Comparison of ENCODE assay signal across 22 cellular contexts in the genomic region with DNA sequence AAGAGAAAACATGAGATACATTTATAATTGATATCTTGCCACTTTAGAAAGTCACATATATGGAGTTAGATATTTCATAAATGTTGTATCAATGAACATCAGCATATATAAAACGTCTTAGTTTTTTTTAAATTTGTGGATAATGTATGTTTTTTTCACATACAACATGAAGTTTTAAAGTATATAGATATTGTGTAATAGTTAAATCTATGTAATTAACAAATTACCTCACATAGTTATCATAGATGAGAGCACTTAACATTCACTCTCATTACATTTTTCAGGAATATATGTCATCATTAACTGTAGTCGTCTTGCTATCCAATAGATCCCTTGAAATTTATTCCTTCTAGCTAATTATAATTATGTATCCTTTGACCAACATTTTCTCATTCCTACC.
A peak's percentile ranks its signal among the peaks of the same experiment; 100 is the strongest.
DNase-seq lines count a peak whose midpoint lies in the region; ATAC-seq, FAIRE-seq and TF ChIP-seq lines count a peak whose summit lies in the region.
"Had no signal": no experiment of that assay in that cellular context is flagged by ENCODE, and none has a peak within 500 bp of the region (broad histone marks: within the 10 kb centered on the region; RNA-seq: fewer than 3 reads in every experiment).

No MANE protein-coding gene starts in this region.

- H2AFZ ChIP-seq in HepG2 (ENCODE audit: low read length) = no peak overlapping the region
- no peak overlapping the region for H2AFZ ChIP-seq in K562 (ENCODE audit: low read depth, low read length)

- no peak for TF ChIP-seq RAD21 in HepG2 (CRISPR knock-in tag; IDR thresholded peaks at IDR 0.05)
- TF ChIP-seq RAD21 in K562 (CRISPR knock-in tag; conservative IDR thresholded peaks at IDR 0.05 in 1 of 2, IDR thresholded peaks at IDR 0.05 in 1 of 2) = no peak

- H3K4me3 ChIP-seq in HepG2 (replicated peaks in 1 of 3; ENCODE audit: insufficient read depth in 1 of 3, low read depth in 2 of 3, low read length in 3 of 3) (no peak overlapping the region), right lobe of liver (no peak overlapping the region), K562 (no peak overlapping the region), ascending aorta (no peak overlapping the region)
- H3K4me3 ChIP-seq: A549; BLaER1 treated with 17β-estradiol and CSF1 and Interleukin-3, amounts not matched to agents 10 nM and 100 nM had no signal

- no peaks in the 10 kb centered on the region for H3K27me3 ChIP-seq in HepG2 (ENCODE audit: control insufficient read depth in 1 of 2, insufficient read depth in 2 of 2, low read length in 2 of 2)
- no peaks in the 10 kb centered on the region for H3K27me3 ChIP-seq in right lobe of liver
- no peaks in the 10 kb centered on the region for H3K27me3 ChIP-seq in K562 (ENCODE audit: control insufficient read depth in 2 of 2, insufficient read depth in 2 of 2, low read length in 2 of 2)
- H3K27me3 ChIP-seq in ascending aorta = no peaks in the 10 kb centered on the region
- H3K27me3 ChIP-seq: BLaER1 treated with 17β-estradiol and CSF1 and Interleukin-3, amounts not matched to agents 10 nM and 100 nM had no signal

- H3K9me1 ChIP-seq in K562 (ENCODE audit: control insufficient read depth, insufficient read depth, low read length) = no peaks in the 10 kb centered on the region

- H4K20me1 ChIP-seq in HepG2 (ENCODE audit: insufficient read depth, low read length) (no peaks in the 10 kb centered on the region), K562 (replicated peaks; ENCODE audit: control insufficient read depth, insufficient read depth, low read length) (no peaks in the 10 kb centered on the region)
- H4K20me1 ChIP-seq: BLaER1 treated with 17β-estradiol and CSF1 and Interleukin-3, amounts not matched to agents 10 nM and 100 nM had no signal

- in situ Hi-C loops in HepG2 (cut with HindIII; ENCODE audit: extremely low pct_ligation_motif_present, low pct_unique_long_range_greater_than_20kb) = no loop called here
- in situ Hi-C loops in K562 (cut with MboI) = no loop called here

- H3K27ac ChIP-seq in HepG2 (ENCODE audit: extremely low read length, insufficient read depth, low read length) (no peak overlapping the region), right lobe of liver (no peak overlapping the region), K562 (ENCODE audit: extremely low read depth, low read depth, low read length) (no peak overlapping the region), ascending aorta (no peak overlapping the region)
- H3K27ac ChIP-seq: 22Rv1; A549; BLaER1 treated with 17β-estradiol and CSF1 and Interleukin-3, amounts not matched to agents 10 nM and 100 nM; C4-2B had no signal

- POLR2A ChIA-PET in HepG2 (lab: Yijun Ruan, JAX) = no interaction called here
- POLR2A ChIA-PET in K562 (lab: Yijun Ruan, JAX) = no interaction called here

- H3K9ac ChIP-seq in HepG2 (ENCODE audit: insufficient read depth, low read depth, low read length) (no peak overlapping the region), K562 (ENCODE audit: insufficient read depth in 1 of 2, low read depth in 2 of 2, low read length in 2 of 2) (no peak overlapping the region)
- H3K9ac ChIP-seq: BLaER1 treated with 17β-estradiol and CSF1 and Interleukin-3, amounts not matched to agents 10 nM and 100 nM had no signal

- intact Hi-C loops in HepG2 (cut with micrococcal nuclease; ENCODE audit: unreplicated experiment) (no loop called here), right lobe of liver (cut with DNase I) (no loop called here), K562 (cut with micrococcal nuclease) (no loop called here), ascending aorta (cut with DNase I) (no loop called here)

- CTCF ChIA-PET in HepG2 (lab: Yijun Ruan, JAX; ENCODE audit: low intra/inter-chr PET ratio, low total read pairs) (no interaction called here), K562 (lab: Yijun Ruan, JAX; ENCODE audit: low intra/inter-chr PET ratio) (no interaction called here)

- FAIRE-seq in HepG2 (lab: Jason Lieb, UNC) (no peak), K562 (lab: Jason Lieb, UNC) (no peak), frontal cortex (lab: Jason Lieb, UNC) (peak; percentile 19)
- FAIRE-seq: A549, D721Med, G401.6, GM12891, GM19239 had no signal

- H3K9me3 ChIP-seq in HepG2 (ENCODE audit: low read length) (no peaks in the 10 kb centered on the region), right lobe of liver (no peaks in the 10 kb centered on the region), K562 (replicated peaks; ENCODE audit: control insufficient read depth, insufficient read depth, low read depth, low read length) (no peaks in the 10 kb centered on the region), ascending aorta (no peaks in the 10 kb centered on the region)
- H3K9me3 ChIP-seq: A549, Caco-2 had no signal

- H3K36me3 ChIP-seq in HepG2 (replicated peaks in 1 of 2; ENCODE audit: control insufficient read depth in 1 of 2, insufficient read depth in 2 of 2, low read length in 2 of 2) = no peaks in the 10 kb centered on the region
- H3K36me3 ChIP-seq in right lobe of liver = no peaks in the 10 kb centered on the region
- no peaks in the 10 kb centered on the region for H3K36me3 ChIP-seq in K562 (ENCODE audit: control insufficient read depth, insufficient read depth, low read length)
- no peaks in the 10 kb centered on the region for H3K36me3 ChIP-seq in ascending aorta

- H3K4me1 ChIP-seq in HepG2 (ENCODE audit: insufficient read depth, low read length) (no peaks in the 10 kb centered on the region), right lobe of liver (no peaks in the 10 kb centered on the region), K562 (replicated peaks in 1 of 2; ENCODE audit: control insufficient read depth in 2 of 2, insufficient read depth in 2 of 2, low read length in 2 of 2) (no peaks in the 10 kb centered on the region), ascending aorta (no peaks in the 10 kb centered on the region)
- H3K4me1 ChIP-seq: A549; BLaER1 treated with 17β-estradiol and CSF1 and Interleukin-3, amounts not matched to agents 10 nM and 100 nM; Caco-2 had no signal

- no peak for DNase-seq in HepG2 (ENCODE audit: low spot score)
- no peak for DNase-seq in right lobe of liver
- no peak for DNase-seq in K562 (ENCODE audit: extremely low read depth in 1 of 4, low spot score in 3 of 4)
- no peak for DNase-seq in frontal cortex (ENCODE audit: low spot score in 2 of 2)
- no peak for DNase-seq in ascending aorta (ENCODE audit: low spot score in 2 of 2)
- no peak for DNase-seq in NCI-H524 (lab: John Stamatoyannopoulos, UW)
- DNase-seq: AML-193; Caco-2; Calu3; CD4-positive, alpha-beta T cell; CD8-positive, alpha-beta T cell; DMS79 treated with DMSO at 0.1 percent for 48 hours; GF-D8 had no signal

- BruUV-seq in HepG2 (replicated peaks; lab: Mats Ljungman, UMichigan) (no TSS peak), K562 (replicated peaks; lab: Mats Ljungman, UMichigan) (no TSS peak)

- TF ChIP-seq EP300 in HepG2 (IDR thresholded peaks at IDR 0.05; ENCODE audit: low read depth in 2 of 2, low read length in 2 of 2) = no peak
- no peak for TF ChIP-seq EP300 in HepG2 (CRISPR knock-in tag; IDR thresholded peaks at IDR 0.05; ENCODE audit: borderline replicate concordance)
- no peak for TF ChIP-seq EP300 in K562 (IDR thresholded peaks at IDR 0.05; ENCODE audit: low read length)

- ATAC-seq in HepG2 (no peak), right lobe of liver (no peak), K562 (no peak), GM18907 (IDR thresholded peaks at IDR 0.05; ENCODE audit: unreplicated experiment) (no peak)
- ATAC-seq: A549; CD8-positive, alpha-beta T cell had no signal

- H3K4me2 ChIP-seq in HepG2 (ENCODE audit: low read depth, low read length) = no peak overlapping the region
- H3K4me2 ChIP-seq in K562 (ENCODE audit: insufficient read depth, low read length) = no peak overlapping the region
- H3K4me2 ChIP-seq: A549; BLaER1 treated with 17β-estradiol and CSF1 and Interleukin-3, amounts not matched to agents 10 nM and 100 nM had no signal

- TF ChIP-seq POLR2A in HepG2 (IDR thresholded peaks at IDR 0.05; ENCODE audit: insufficient read depth in 1 of 2, low read depth in 2 of 2, low read length in 2 of 2) = no peak
- no peak for TF ChIP-seq POLR2A in right lobe of liver (IDR thresholded peaks at IDR 0.05)
- TF ChIP-seq POLR2A in K562 (conservative IDR thresholded peaks at IDR 0.05) = no peak

- H3K79me2 ChIP-seq in HepG2 (ENCODE audit: insufficient read depth, low read length) (no peaks in the 10 kb centered on the region), K562 (ENCODE audit: control insufficient read depth, insufficient read depth, low read length) (no peaks in the 10 kb centered on the region)

- 1% methylated on average over 2 of the region's 2 CpGs for WGBS in HepG2 (ENCODE audit: low lambda C conversion rate)
- WGBS in right lobe of liver (ENCODE audit: insufficient coverage, low coverage, low lambda C conversion rate, missing lambda C conversion rate) = 29% methylated on average over 2 of the region's 2 CpGs
- WGBS in K562 (ENCODE audit: insufficient coverage, low coverage, missing lambda C conversion rate) = 8% methylated on average over 2 of the region's 2 CpGs

- no peak for TF ChIP-seq CTCF in HepG2 (CRISPR knock-in tag; IDR thresholded peaks at IDR 0.05)
- TF ChIP-seq CTCF in right lobe of liver (IDR thresholded peaks at IDR 0.05) = no peak
- TF ChIP-seq CTCF in K562 (IDR thresholded peaks at IDR 0.05 in 2 of 3, conservative IDR thresholded peaks at IDR 0.05 in 1 of 3; ENCODE audit: insufficient read depth in 2 of 3, low read depth in 1 of 3, low read length in 3 of 3) = no peak
- no peak for TF ChIP-seq CTCF in ascending aorta (IDR thresholded peaks at IDR 0.05)

TF ChIP-seq in HepG2, 621 proteins besides CTCF, POLR2A, EP300 and RAD21 (continues in another document):
- TF ChIP-seq CEBPB (IDR thresholded peaks at IDR 0.05; ENCODE audit: borderline replicate concordance, low read depth, low read length) = peak; percentile 44; the same call in 1 of the 2 replicates
- TF ChIP-seq NFRKB (IDR thresholded peaks at IDR 0.05) = no peak

TF ChIP-seq in K562, 482 proteins besides CTCF, POLR2A, EP300 and RAD21 (continues in another document):
- TF ChIP-seq GTF2B (IDR thresholded peaks at IDR 0.05; ENCODE audit: extremely low read depth, insufficient read length) (no peak), TEAD2 (tag; IDR thresholded peaks at IDR 0.05) (no peak), SMARCA4 (IDR thresholded peaks at IDR 0.05) (no peak), ZBTB7A (IDR thresholded peaks at IDR 0.05; ENCODE audit: borderline replicate concordance, control insufficient read depth, low read depth, low read length) (no peak), CEBPG (CRISPR knock-in tag; IDR thresholded peaks at IDR 0.05) (no peak), CEBPG (tag; conservative IDR thresholded peaks at IDR 0.05 in 1 of 2, IDR thresholded peaks at IDR 0.05 in 1 of 2) (peak in 1 of 2 experiments; percentile 75; a peak in 2 of 4 replicates), ELF1 (tag; IDR thresholded peaks at IDR 0.05) (no peak), STAG1 (CRISPR knock-in tag; IDR thresholded peaks at IDR 0.05; ENCODE audit: borderline replicate concordance) (no peak)

Comparison
In these comparisons a context has a peak if more than half of its experiments do, and no peak if none do; other contexts are left out.
1. Of the 241 proteins assayed by ChIP-seq in both HepG2 and K562: peak only in HepG2: none; only in K562: none; in both: CEBPB; in neither: 239; mixed calls (peak in some experiments, not most) for 1.